Comparison of ENCODE assay signal across 10 cellular contexts in genomic region chr10:63256047-63256773, GRCh38.
DNase-seq lines count a peak whose midpoint lies in the region; ATAC-seq and TF ChIP-seq lines count a peak whose summit lies in the region.
"Had no signal": no experiment of that assay in that cellular context is flagged by ENCODE, and none has a peak within 500 bp of the region (broad histone marks: within the 10 kb centered on the region; RNA-seq: fewer than 3 reads in every experiment).

No MANE protein-coding gene starts in this region.

- peak overlapping the region in 4 of 7 donors; percentile 7 to 59 (median 32) for H3K4me3 Mint-ChIP-seq in CD8-positive, alpha-beta memory T cell
- H3K4me3 Mint-ChIP-seq in naive thymus-derived CD8-positive, alpha-beta T cell: peak overlapping the region in 9 of 10 donors; percentile 2 to 52 (median 42)

- intact Hi-C loops in dorsolateral prefrontal cortex (cut with DNase I): no loop called here

- no peak for DNase-seq in CD8-positive, alpha-beta memory T cell
- DNase-seq in NB4 (ENCODE audit: low read depth) (peak; percentile 93), coronary artery (ENCODE audit: low spot score) (no peak), dorsolateral prefrontal cortex (no peak), 8988T (no peak)
- DNase-seq in naive thymus-derived CD8-positive, alpha-beta T cell: no peak
- DNase-seq: NCI-H2029 had no signal

- H3K36me3 ChIP-seq in CD8-positive, alpha-beta memory T cell (ENCODE audit: insufficient read depth, low read length): no peaks in the 10 kb centered on the region

- H3K27me3 Mint-ChIP-seq in CD8-positive, alpha-beta memory T cell: peaks cover 0 to 2% of the 10 kb centered on the region in 2 donors
- no peaks in the 10 kb centered on the region for H3K27me3 Mint-ChIP-seq in naive thymus-derived CD8-positive, alpha-beta T cell

- TF ChIP-seq POLR2A in NB4 (IDR thresholded peaks at IDR 0.05; ENCODE audit: extremely low read depth, insufficient read length): no peak

- H3K27ac Mint-ChIP-seq in CD8-positive, alpha-beta memory T cell: peak overlapping the region in 5 of 8 donors; percentile 3 to 71 (median 48)
- H3K27ac Mint-ChIP-seq in naive thymus-derived CD8-positive, alpha-beta T cell: peak overlapping the region in 9 of 10 donors; percentile 20 to 77 (median 58)

- H3K4me1 Mint-ChIP-seq in CD8-positive, alpha-beta memory T cell: peaks cover 80 to 95% (median 94%) of the 10 kb centered on the region in 3 donors
- peaks cover 37 to 94% (median 87%) of the 10 kb centered on the region in 4 donors for H3K4me1 Mint-ChIP-seq in naive thymus-derived CD8-positive, alpha-beta T cell

- no peak for ATAC-seq in naive thymus-derived CD8-positive, alpha-beta T cell
- no peak for ATAC-seq in GM18861 (IDR thresholded peaks at IDR 0.05; ENCODE audit: unreplicated experiment)
- no peak for ATAC-seq in HG03039 (IDR thresholded peaks at IDR 0.05; ENCODE audit: unreplicated experiment)

- POLR2A ChIA-PET in CD8-positive, alpha-beta memory T cell (lab: Charles Lee): no interaction called here
- POLR2A ChIA-PET in naive thymus-derived CD8-positive, alpha-beta T cell (lab: Charles Lee): interaction anchor here (0.5 to 1.8 kb wide), 4 partner anchors 9 to 260 kb away, joined by 3 to 4 read pairs (median 4); no protein-coding TSS in a partner anchor

- peaks cover 4 to 49% (median 9%) of the 10 kb centered on the region in 3 donors for H3K36me3 Mint-ChIP-seq in CD8-positive, alpha-beta memory T cell
- H3K36me3 Mint-ChIP-seq in naive thymus-derived CD8-positive, alpha-beta T cell: peaks cover 0 to 45% (median 15%) of the 10 kb centered on the region in 3 donors

- H3K9me3 Mint-ChIP-seq in CD8-positive, alpha-beta memory T cell: no peaks in the 10 kb centered on the region
- H3K9me3 Mint-ChIP-seq in naive thymus-derived CD8-positive, alpha-beta T cell: peaks cover 0 to 2% (median 0%) of the 10 kb centered on the region in 9 donors

- CTCF ChIA-PET in CD8-positive, alpha-beta memory T cell (lab: Charles Lee): interaction anchor here (0.8 to 1.7 kb wide), 3 partner anchors 10 to 373 kb away, joined by 3 to 4 read pairs (median 4); no protein-coding TSS in a partner anchor

- H3K27ac ChIP-seq in CD8-positive, alpha-beta memory T cell (ENCODE audit: low read depth, low read length): no peak overlapping the region
- H3K27ac ChIP-seq in coronary artery (peak overlapping the region; percentile 28 to 32), dorsolateral prefrontal cortex (peak overlapping the region in 15 of 59 donors; percentile 2 to 44 (median 17))

- H3K4me1 ChIP-seq in CD8-positive, alpha-beta memory T cell (ENCODE audit: insufficient read depth, low read length): peaks cover 70% of the 10 kb centered on the region

- no peaks in the 10 kb centered on the region for H3K9me3 ChIP-seq in CD8-positive, alpha-beta memory T cell (ENCODE audit: low read length)

- no peaks in the 10 kb centered on the region for H3K27me3 ChIP-seq in CD8-positive, alpha-beta memory T cell (ENCODE audit: insufficient read depth, low read length, poor library complexity, severe bottlenecking)
- H3K27me3 ChIP-seq in dorsolateral prefrontal cortex: no peaks in the 10 kb centered on the region

- no peak overlapping the region for H3K4me3 ChIP-seq in CD8-positive, alpha-beta memory T cell (ENCODE audit: low read length)
- H3K4me3 ChIP-seq in NB4 (ENCODE audit: low read depth, low read length): peak overlapping the region; percentile 30
- H3K4me3 ChIP-seq in coronary artery: peak overlapping the region; percentile 7
- no peak overlapping the region for H3K4me3 ChIP-seq in dorsolateral prefrontal cortex
- H3K4me3 ChIP-seq: smooth muscle cell had no signal

- TF ChIP-seq CTCF in NB4 (IDR thresholded peaks at IDR 0.05; ENCODE audit: low read depth, low read length) (no peak), coronary artery (IDR thresholded peaks at IDR 0.05) (no peak), dorsolateral prefrontal cortex (IDR thresholded peaks at IDR 0.05 in 54 of 56, conservative IDR thresholded peaks at IDR 0.05 in 2 of 56; ENCODE audit: low read depth in 1 of 56, partially characterized antibody in 56 of 56) (no peak)

Comparison
In these comparisons a context has a peak if more than half of its experiments do, and no peak if none do; other contexts are left out.
1. H3K4me3 ChIP-seq: peak in NB4 (single experiment) and coronary artery (single experiment); none in CD8-positive, alpha-beta memory T cell (single experiment) and dorsolateral prefrontal cortex (0 of 59).